In genomic region chr17:77420804-77421634, GRCh38 we compare ENCODE assay signal across 8 cellular contexts.
DNase-seq lines count a peak whose midpoint lies in the region; ATAC-seq and TF ChIP-seq lines count a peak whose summit lies in the region.

No MANE protein-coding gene starts in this region.

- peaks cover 42% of the 10 kb centered on the region for H3K4me1 ChIP-seq in thymus (ENCODE audit: control insufficient read depth, insufficient read depth, low read length)

- H3K27ac ChIP-seq in RWPE1 (peak overlapping the region; percentile 98), layer of hippocampus (ENCODE audit: low read depth, low read length) (peak overlapping the region; percentile 52), thymus (ENCODE audit: low read depth) (peak overlapping the region; percentile 86)

- peak; percentile 96 for DNase-seq in D341Med (ENCODE audit: low spot score)
- DNase-seq in LHCN-M2 (ENCODE audit: low read depth) = peak; percentile 98
- DNase-seq in RWPE1 (ENCODE audit: low spot score) = peak; percentile 68
- peak; percentile 72 for DNase-seq in astrocyte of the hippocampus (ENCODE audit: low read depth, low spot score)

- H3K9me3 ChIP-seq in thymus (ENCODE audit: control insufficient read depth) = no peaks in the 10 kb centered on the region

- WGBS in thymus = 9% methylated on average over 19 of the region's 19 CpGs

- H3K27me3 ChIP-seq in layer of hippocampus (ENCODE audit: control insufficient read depth, insufficient read depth, low read length) (no peaks in the 10 kb centered on the region), thymus (ENCODE audit: control insufficient read depth, insufficient read depth) (no peaks in the 10 kb centered on the region)

- ATAC-seq in HG03175 (IDR thresholded peaks at IDR 0.05; ENCODE audit: unreplicated experiment) (no peak), GM21367 (IDR thresholded peaks at IDR 0.05; ENCODE audit: unreplicated experiment) (no peak)

- TF ChIP-seq CTCF in RWPE1 (conservative IDR thresholded peaks at IDR 0.05; ENCODE audit: low read depth) = no peak

- peak overlapping the region; percentile 8 for H3K4me3 ChIP-seq in thymus (ENCODE audit: low read length)

- POLR2A ChIA-PET in RWPE1 (lab: Yijun Ruan, JAX; ENCODE audit: low non-redundant PET) = interaction anchor here (0.5 kb wide), 1 partner anchor 12 kb away, joined by 3 read pairs; no protein-coding TSS in a partner anchor

- peaks cover 33% of the 10 kb centered on the region for H3K36me3 ChIP-seq in thymus (ENCODE audit: control insufficient read depth, insufficient read depth)

- CTCF ChIA-PET in RWPE1 (lab: Yijun Ruan, JAX) = interaction anchor here (0.5 to 0.9 kb wide), 3 partner anchors 20 to 89 kb away, joined by 3 to 5 read pairs (median 5); no protein-coding TSS in a partner anchor
